In genomic region chr11:19953342-19953741, GRCh38 we compare ENCODE assay signal across 10 cellular contexts.
DNase-seq lines count a peak whose midpoint lies in the region; ATAC-seq and TF ChIP-seq lines count a peak whose summit lies in the region.
"Had no signal": no experiment of that assay in that cellular context is flagged by ENCODE, and none has a peak within 500 bp of the region (broad histone marks: within the 10 kb centered on the region; RNA-seq: fewer than 3 reads in every experiment).

No MANE protein-coding gene starts in this region.

- H3K4me3 Mint-ChIP-seq in brain: peak overlapping the region in 2 of 5 experiments; percentile 36 to 70

- DNase-seq in heart right ventricle: no peak
- DNase-seq in cardiac septum (ENCODE audit: low spot score): no peak
- peak in 1 of 2 donors; percentile 20 for DNase-seq in thyroid gland
- no peak for DNase-seq in MM.1S
- no peak for DNase-seq in epidermal melanocyte (ENCODE audit: insufficient read length, low spot score)
- DNase-seq in hypothalamus (lab: John Stamatoyannopoulos, UW): no peak

- no peaks in the 10 kb centered on the region for H3K9me3 Mint-ChIP-seq in brain

- H4K20me1 ChIP-seq in MM.1S (ENCODE audit: insufficient read depth, low read length): 0 out of 2 replicates have a peak, but pooled peaks cover 3% of the 10 kb centered on the region

- ATAC-seq in heart right ventricle: peak in 2 of 8 donors; percentile 5 to 7

- H3F3A ChIP-seq in MM.1S (ENCODE audit: insufficient read depth, low read length): peaks cover 7% of the 10 kb centered on the region; the same call in 1 of the 2 replicates

- no peaks in the 10 kb centered on the region for H3K9me2 ChIP-seq in MM.1S (replicated peaks; ENCODE audit: insufficient read depth, low read length)

- H3K9ac ChIP-seq in iPS-20b (ENCODE audit: low read depth, low read length): peak overlapping the region; percentile 49; the same call in 1 of the 2 replicates
- H3K9ac ChIP-seq in MM.1S (ENCODE audit: low read length): no peak overlapping the region

- H3K27me3 ChIP-seq in heart right ventricle: no peaks in the 10 kb centered on the region
- no peaks in the 10 kb centered on the region for H3K27me3 ChIP-seq in iPS-20b (ENCODE audit: insufficient read depth, low read length)
- no peaks in the 10 kb centered on the region for H3K27me3 ChIP-seq in thyroid gland
- H3K27me3 ChIP-seq in MM.1S (replicated peaks; ENCODE audit: insufficient read depth, low read length): no peaks in the 10 kb centered on the region

- H3K79me2 ChIP-seq in MM.1S (ENCODE audit: low read length): no peaks in the 10 kb centered on the region

- TF ChIP-seq POLR2A in thyroid gland (IDR thresholded peaks at IDR 0.05): no peak

- H3K9me3 ChIP-seq in heart right ventricle (no peaks in the 10 kb centered on the region), iPS-20b (ENCODE audit: insufficient read depth, low read depth, low read length) (no peaks in the 10 kb centered on the region), thyroid gland (no peaks in the 10 kb centered on the region), MM.1S (replicated peaks; ENCODE audit: insufficient read depth, low read length) (no peaks in the 10 kb centered on the region)

- peak overlapping the region in 7 of 10 donors; percentile 6 to 61 (median 50) for H3K27ac ChIP-seq in heart right ventricle
- H3K27ac ChIP-seq in iPS-20b (ENCODE audit: low read length): peak overlapping the region; percentile 62
- peak overlapping the region; percentile 21 to 76 (median 74) for H3K27ac ChIP-seq in thyroid gland
- no peak overlapping the region for H3K27ac ChIP-seq in MM.1S (ENCODE audit: low read length)
- H3K27ac ChIP-seq: RWPE1 had no signal

- H3K4me1 ChIP-seq in heart right ventricle (peaks cover 7 to 66% (median 50%) of the 10 kb centered on the region in 9 donors), iPS-20b (ENCODE audit: insufficient read depth, low read length) (peaks cover 38% of the 10 kb centered on the region), thyroid gland (peaks cover 11 to 36% of the 10 kb centered on the region in 2 donors), MM.1S (ENCODE audit: low read length) (peaks cover 18% of the 10 kb centered on the region)

- H3K27me3 Mint-ChIP-seq in brain: peaks cover 6% of the 10 kb centered on the region
- H3K27me3 Mint-ChIP-seq: progenitor cell of endocrine pancreas had no signal

- H3K4me2 ChIP-seq in MM.1S (ENCODE audit: low read depth, low read length): no peak overlapping the region

- H3K36me3 Mint-ChIP-seq in brain: peaks cover 10% of the 10 kb centered on the region

- intact Hi-C loops in heart right ventricle (cut with DNase I) (loop anchor here in 9 of 10 donors (5.0 to 10.0 kb wide), 6 partner anchors 104 to 409 kb away; partner anchors contain the start of gene HTATIP2 (in 1 of the 9)), cardiac septum (cut with DNase I) (loop anchor here (5.0 kb wide), 1 partner anchor 159 kb away; no protein-coding TSS in a partner anchor), thyroid gland (cut with DNase I) (no loop called here)

- H2AFZ ChIP-seq in MM.1S (ENCODE audit: low read length): no peak overlapping the region

- WGBS in heart right ventricle, 2 donors: 46 to 51% methylated on average over 4 of the region's 4 CpGs
- WGBS in thyroid gland, 2 donors: 63 to 69% methylated on average over 4 of the region's 4 CpGs

- no peak for TF ChIP-seq CTCF in heart right ventricle (IDR thresholded peaks at IDR 0.05)
- no peak for TF ChIP-seq CTCF in brain (conservative IDR thresholded peaks at IDR 0.05)
- no peak for TF ChIP-seq CTCF in thyroid gland (IDR thresholded peaks at IDR 0.05)
- no peak for TF ChIP-seq CTCF in MM.1S (IDR thresholded peaks at IDR 0.05; ENCODE audit: low read length)

- H3K27ac Mint-ChIP-seq in brain: peak overlapping the region in 4 of 5 experiments; percentile 27 to 94 (median 84)

- H3K4me3 ChIP-seq in heart right ventricle: no peak overlapping the region
- peak overlapping the region; percentile 23; the same call in 1 of the 2 replicates for H3K4me3 ChIP-seq in iPS-20b (ENCODE audit: low read length)
- H3K4me3 ChIP-seq in thyroid gland (replicated peaks in 1 of 3): no peak overlapping the region
- H3K4me3 ChIP-seq in MM.1S (ENCODE audit: low read length): no peak overlapping the region

- peaks cover 0 to 25% (median 12%) of the 10 kb centered on the region in 9 donors for H3K36me3 ChIP-seq in heart right ventricle
- H3K36me3 ChIP-seq in iPS-20b (ENCODE audit: insufficient read depth, low read depth, low read length): peaks cover 20% of the 10 kb centered on the region
- peaks cover 9 to 10% of the 10 kb centered on the region in 2 donors for H3K36me3 ChIP-seq in thyroid gland
- H3K36me3 ChIP-seq in MM.1S (replicated peaks; ENCODE audit: insufficient read depth, low read length): no peaks in the 10 kb centered on the region

- H3K4me1 Mint-ChIP-seq in brain: peaks cover 41% of the 10 kb centered on the region
